Comparison of ENCODE assay signal across 8 cellular contexts in genomic region chr20:36050436-36051317, GRCh38.
A peak's percentile ranks its signal among the peaks of the same experiment; 100 is the strongest.
DNase-seq lines count a peak whose midpoint lies in the region; ATAC-seq and TF ChIP-seq lines count a peak whose summit lies in the region.

No MANE protein-coding gene starts in this region.

- peak overlapping the region; percentile 100 for H3K4me3 ChIP-seq in OCI-LY7 (ENCODE audit: low read depth, low read length, poor library complexity, severe bottlenecking)
- peak overlapping the region; percentile 93 for H3K4me3 ChIP-seq in epithelial cell of proximal tubule (ENCODE audit: low read depth, low read length)

- intact Hi-C loops in Calu3 (cut with micrococcal nuclease; ENCODE audit: unreplicated experiment), result loop anchor here (1.0 kb wide), 1 partner anchor 88 kb away; no protein-coding TSS in a partner anchor
- intact Hi-C loops in OCI-LY7 (cut with micrococcal nuclease; ENCODE audit: unreplicated experiment), result loop anchor here (1.0 to 5.0 kb wide), 2 partner anchors 87 to 96 kb away; partner anchors contain the start of gene SCAND1

- CTCF ChIA-PET in Calu3 (lab: Charles Lee), result interaction anchor here (0.7 to 1.3 kb wide), 2 partner anchors 56 to 75 kb away, joined by 3 read pairs; no protein-coding TSS in a partner anchor
- CTCF ChIA-PET in OCI-LY7 (lab: Charles Lee; ENCODE audit: unreplicated experiment), result no interaction called here

- POLR2A ChIA-PET in OCI-LY7 (lab: Charles Lee), result interaction anchor here (0.9 to 1.4 kb wide), 2 partner anchors 47 to 58 kb away, joined by 3 to 4 read pairs; no protein-coding TSS in a partner anchor

- H3K4me1 Mint-ChIP-seq in Calu3 (ENCODE audit: low read depth, unreplicated experiment), result peaks cover 41% of the 10 kb centered on the region

- H3K27me3 Mint-ChIP-seq in Calu3 (ENCODE audit: unreplicated experiment), result no peaks in the 10 kb centered on the region

- H4K20me1 ChIP-seq in OCI-LY7 (ENCODE audit: insufficient read depth, low read length), result peaks cover 10% of the 10 kb centered on the region; the same call in 1 of the 2 replicates

- H3K36me3 ChIP-seq in OCI-LY7 (ENCODE audit: insufficient read depth, low read length), result peaks cover 31% of the 10 kb centered on the region

- H3K36me3 Mint-ChIP-seq in Calu3 (ENCODE audit: insufficient read depth, unreplicated experiment), result peaks cover 54% of the 10 kb centered on the region

- H3K27ac Mint-ChIP-seq in Calu3 (ENCODE audit: unreplicated experiment), result peak overlapping the region; percentile 69

- peak overlapping the region; percentile 96 for H2AFZ ChIP-seq in OCI-LY7 (ENCODE audit: low read length)

- H3K79me2 ChIP-seq in OCI-LY7 (ENCODE audit: insufficient read depth, low read depth, low read length), result peaks cover 51% of the 10 kb centered on the region

- no peak for TF ChIP-seq CTCF in Calu3 (IDR thresholded peaks at IDR 0.05; ENCODE audit: unreplicated experiment)
- no peak for TF ChIP-seq CTCF in OCI-LY7 (conservative IDR thresholded peaks at IDR 0.05; ENCODE audit: low read length)
- TF ChIP-seq CTCF in epithelial cell of proximal tubule (conservative IDR thresholded peaks at IDR 0.05; ENCODE audit: low read depth, low read length), result no peak

- no peaks in the 10 kb centered on the region for H3K9me2 ChIP-seq in OCI-LY7 (ENCODE audit: insufficient read depth, low read length)

- H3K9me3 Mint-ChIP-seq in Calu3 (ENCODE audit: low read depth, unreplicated experiment), result no peaks in the 10 kb centered on the region

- H3K27ac ChIP-seq in OCI-LY7 (ENCODE audit: low read depth, low read length, poor library complexity, severe bottlenecking), result peak overlapping the region; percentile 80

- DNase-seq in Calu3 (peak; percentile 97), HuH-7.5 (ENCODE audit: low spot score) (peak; percentile 91), OCI-LY7 (ENCODE audit: low spot score) (peak; percentile 95), activated T-cell treated with anti-CD3 and anti-CD28 coated beads for 4 hours (peak; percentile 89), epithelial cell of proximal tubule (ENCODE audit: low read depth) (no peak), mucosa of gallbladder (ENCODE audit: low spot score) (peak; percentile 91)
- peak; percentile 76 to 79 for DNase-seq in stimulated activated CD8-positive, alpha-beta memory T cell treated with anti-CD3 and anti-CD28 coated beads, Interleukin-4, amount 100 ng/mL, for 1 hour (ENCODE audit: low read depth in 2 of 2, low spot score in 1 of 2)

- TSS peak; percentile 58 for BruUV-seq in Calu3 (replicated peaks; lab: Mats Ljungman, UMichigan)
- no TSS peak for BruUV-seq in OCI-LY7 (replicated peaks; lab: Mats Ljungman, UMichigan)

- peak overlapping the region; percentile 74 for H3K4me3 Mint-ChIP-seq in Calu3 (ENCODE audit: low read depth, unreplicated experiment)

- peak; percentile 87 for ATAC-seq in GM21515 (IDR thresholded peaks at IDR 0.05; ENCODE audit: unreplicated experiment)

- H3K9me3 ChIP-seq in OCI-LY7 (ENCODE audit: low read length), result no peaks in the 10 kb centered on the region

- peak overlapping the region; percentile 93 for H3K4me2 ChIP-seq in OCI-LY7 (ENCODE audit: low read length)

- peaks cover 15% of the 10 kb centered on the region for H3K4me1 ChIP-seq in OCI-LY7 (ENCODE audit: insufficient read depth, low read length, poor library complexity, severe bottlenecking)
